ENCODE assay signal across 8 cellular contexts in genomic region chr11:22624742-22625447, GRCh38. TPM values are rescaled to one million over a fixed set of nuclear protein-coding genes. Genes with fewer than 3 reads are reported as not detected.
A peak's percentile ranks its signal among the peaks of the same experiment; 100 is the strongest.
DNase-seq lines count a peak whose midpoint lies in the region; ATAC-seq and TF ChIP-seq lines count a peak whose summit lies in the region.

No MANE protein-coding gene starts in this region.

- H3K36me3 Mint-ChIP-seq in MCF 10A (ENCODE audit: insufficient read depth, unreplicated experiment): peaks cover 7% of the 10 kb centered on the region

- POLR2A ChIA-PET in MCF 10A (lab: Yijun Ruan, JAX): interaction anchor here (0.6 to 1.6 kb wide), 7 partner anchors 10 to 386 kb away, joined by 3 to 6 read pairs (median 3); no protein-coding TSS in a partner anchor

- no TSS peak for BruUV-seq in MCF 10A (replicated peaks; lab: Mats Ljungman, UMichigan)

- peak; percentile 61 for DNase-seq in SIG-M5 treated with dmso at 0.1 percent for 504 hours (lab: John Stamatoyannopoulos, UW; ENCODE audit: unreplicated experiment)
- no peak for DNase-seq in SIG-M5 (lab: John Stamatoyannopoulos, UW)
- DNase-seq in NCI-H128 (lab: John Stamatoyannopoulos, UW; ENCODE audit: unreplicated experiment): peak; percentile 66
- DNase-seq in T-helper 1 cell: peak; percentile 30 to 69 (median 49)
- peak; percentile 69 for DNase-seq in MCF 10A (ENCODE audit: unreplicated experiment)
- peak; percentile 61 for DNase-seq in iPS-NIHi7 (ENCODE audit: extremely low spot score)
- no peak for DNase-seq in spleen

- peak; percentile 49 for ATAC-seq in HG02840 (IDR thresholded peaks at IDR 0.05; ENCODE audit: low FRiP score, unreplicated experiment)

- intact Hi-C loops in MCF 10A (cut with micrococcal nuclease): loop anchor here (2.0 kb wide), 1 partner anchor 294 kb away; no protein-coding TSS in a partner anchor
- intact Hi-C loops in spleen (cut with DNase I; ENCODE audit: low total_unique reads): no loop called here

- no peaks in the 10 kb centered on the region for H3K27me3 Mint-ChIP-seq in MCF 10A (ENCODE audit: insufficient read depth, unreplicated experiment)

- peak; percentile 18 for TF ChIP-seq CTCF in MCF 10A (IDR thresholded peaks at IDR 0.05; ENCODE audit: unreplicated experiment)
- TF ChIP-seq CTCF in spleen (IDR thresholded peaks at IDR 0.05 in 8 of 11, conservative IDR thresholded peaks at IDR 0.05 in 3 of 11): peak in 7 of 11 experiments; percentile 4 to 55 (median 38)

- peak overlapping the region; percentile 85 to 97 (median 90) for H3K27ac ChIP-seq in spleen

- H3K9me3 Mint-ChIP-seq in MCF 10A (ENCODE audit: unreplicated experiment): no peaks in the 10 kb centered on the region

- TF ChIP-seq POLR2A in spleen (IDR thresholded peaks at IDR 0.05): no peak

- H3K36me3 ChIP-seq in spleen: no peaks in the 10 kb centered on the region

- peak overlapping the region; percentile 95 for H3K27ac Mint-ChIP-seq in MCF 10A (ENCODE audit: low read depth, unreplicated experiment)

- H3K4me1 Mint-ChIP-seq in MCF 10A (ENCODE audit: insufficient read depth, unreplicated experiment): peaks cover 18% of the 10 kb centered on the region

- H3K27me3 ChIP-seq in spleen (replicated peaks in 1 of 7): no peaks in the 10 kb centered on the region

- CTCF ChIA-PET in MCF 10A (lab: Yijun Ruan, JAX): interaction anchor here (0.6 to 1.5 kb wide), 6 partner anchors 10 to 183 kb away, joined by 3 to 6 read pairs (median 4); no protein-coding TSS in a partner anchor

- WGBS in spleen, 5 donors: 6 to 14% (median 6%) methylated on average over 14 to 31 of the region's 31 CpGs

- peak overlapping the region; percentile 82 to 99 (median 94) for H3K4me3 ChIP-seq in spleen

- H3K4me1 ChIP-seq in spleen: peaks cover 12 to 51% (median 34%) of the 10 kb centered on the region in 6 donors

- peak overlapping the region; percentile 98 for H3K4me3 Mint-ChIP-seq in MCF 10A (ENCODE audit: unreplicated experiment)

- H3K9me3 ChIP-seq in spleen: no peaks in the 10 kb centered on the region

RNA-seq across cellular contexts. Expression of gene FANCF, which starts 0.7 kb away (rescaled TPM):
- 10.7 and 13.6 TPM in 2 replicates for total RNA-seq in MCF 10A (2022)
- total RNA-seq in spleen: 10 to 100 TPM; 12.2 to 15.7 (median 13.2) TPM
- polyA plus RNA-seq in spleen: 10 to 100 TPM; 12.2 to 14.3 (median 13.6) TPM

RNA-seq across cellular contexts. Expression of gene GAS2, which starts 41.5 kb away (rescaled TPM):
- total RNA-seq in MCF 10A (2022): 1.4 TPM in 2 replicates
- 1 to 10 TPM; 1.7 to 9.1 (median 2.4) TPM for total RNA-seq in spleen
- 1 to 10 TPM; 1.1 to 1.4 (median 1.3) TPM for polyA plus RNA-seq in spleen

Comparison
In these comparisons a context has a peak if more than half of its experiments do, and no peak if none do; other contexts are left out.
1. DNase-seq: peak in SIG-M5 treated with dmso at 0.1 percent for 504 hours (single experiment), NCI-H128 (single experiment), T-helper 1 cell (5 of 5), MCF 10A (single experiment) and iPS-NIHi7 (single experiment); none in SIG-M5 (single experiment) and spleen (single experiment).